Comparison of ENCODE assay signal across 8 cellular contexts in genomic region chr9:113886003-113886324, GRCh38. TPM values are rescaled to one million over a fixed set of nuclear protein-coding genes. Genes with fewer than 3 reads are reported as not detected.
DNase-seq lines count a peak whose midpoint lies in the region; ATAC-seq and TF ChIP-seq lines count a peak whose summit lies in the region.

No MANE protein-coding gene starts in this region.

- no peak for ATAC-seq in activated T-cell treated with anti-CD3 and anti-CD28 coated beads, Interleukin-2, amount 50 U/mL, for 4 hours
- peak; percentile 25 for ATAC-seq in mucosa of descending colon
- ATAC-seq in upper lobe of right lung, result peak; percentile 50

- H3K4me3 ChIP-seq in mucosa of descending colon, result no peak overlapping the region
- H3K4me3 ChIP-seq in upper lobe of right lung, result peak overlapping the region; percentile 42

- H3K27me3 ChIP-seq in upper lobe of right lung, result no peaks in the 10 kb centered on the region

- H3K4me1 ChIP-seq in mucosa of descending colon (ENCODE audit: low read depth), result no peaks in the 10 kb centered on the region
- peaks cover 26% of the 10 kb centered on the region for H3K4me1 ChIP-seq in upper lobe of right lung

- H3K9me3 Mint-ChIP-seq in activated T-cell treated with anti-CD3 and anti-CD28 coated beads, Interleukin-2, amount 50 U/mL, for 4 hours, result peaks cover 3% of the 10 kb centered on the region
- peaks cover 6% of the 10 kb centered on the region for H3K9me3 Mint-ChIP-seq in chondrocyte (ENCODE audit: low read depth)

- TF ChIP-seq CTCF in chondrocyte (IDR thresholded peaks at IDR 0.05) (no peak), mucosa of descending colon (IDR thresholded peaks at IDR 0.05) (no peak), upper lobe of right lung (IDR thresholded peaks at IDR 0.05) (no peak)

- H3K36me3 ChIP-seq in mucosa of descending colon (ENCODE audit: low read depth) (no peaks in the 10 kb centered on the region), upper lobe of right lung (no peaks in the 10 kb centered on the region)

- no peaks in the 10 kb centered on the region for H3K27me3 Mint-ChIP-seq in activated T-cell treated with anti-CD3 and anti-CD28 coated beads, Interleukin-2, amount 50 U/mL, for 4 hours (ENCODE audit: low read depth)
- H3K27me3 Mint-ChIP-seq in chondrocyte (ENCODE audit: low read depth), result no peaks in the 10 kb centered on the region

- no peak for DNase-seq in activated T-cell treated with anti-CD3 and anti-CD28 coated beads, Interleukin-2, amount 50 U/mL, for 4 hours
- no peak for DNase-seq in activated T-cell treated with anti-CD3 and anti-CD28 coated beads, Interleukin-2, amount 50 U/mL, for 1 hour
- DNase-seq in chondrocyte (ENCODE audit: low spot score) (no peak), mucosa of descending colon (no peak), upper lobe of right lung (no peak), NCI-H2081 (lab: John Stamatoyannopoulos, UW) (no peak), cortex of kidney (lab: John Stamatoyannopoulos, UW) (no peak), epidermal melanocyte (ENCODE audit: insufficient read length, low spot score) (no peak)

- peak overlapping the region; percentile 64 for H3K4me3 Mint-ChIP-seq in activated T-cell treated with anti-CD3 and anti-CD28 coated beads, Interleukin-2, amount 50 U/mL, for 4 hours
- peak overlapping the region; percentile 54 for H3K4me3 Mint-ChIP-seq in chondrocyte (ENCODE audit: unreplicated experiment)

- H3K27ac Mint-ChIP-seq in chondrocyte (ENCODE audit: unreplicated experiment), result peak overlapping the region; percentile 75

- intact Hi-C loops in mucosa of descending colon (cut with DNase I, micrococcal nuclease), result loop anchor here in 1 of 2 donors (10.0 kb wide), 1 partner anchor 231 kb away; no protein-coding TSS in a partner anchor
- intact Hi-C loops in upper lobe of right lung (cut with DNase I), result no loop called here

- H3K4me1 Mint-ChIP-seq in activated T-cell treated with anti-CD3 and anti-CD28 coated beads, Interleukin-2, amount 50 U/mL, for 4 hours (ENCODE audit: low read depth), result peaks cover 17% of the 10 kb centered on the region
- H3K4me1 Mint-ChIP-seq in chondrocyte (ENCODE audit: low read depth), result peaks cover 56% of the 10 kb centered on the region

- no peaks in the 10 kb centered on the region for H3K9me3 ChIP-seq in mucosa of descending colon
- peaks cover 6% of the 10 kb centered on the region for H3K9me3 ChIP-seq in upper lobe of right lung

- peak overlapping the region; percentile 30 for H3K27ac ChIP-seq in upper lobe of right lung

- H3K36me3 Mint-ChIP-seq in activated T-cell treated with anti-CD3 and anti-CD28 coated beads, Interleukin-2, amount 50 U/mL, for 4 hours (ENCODE audit: insufficient read depth), result peaks cover 2% of the 10 kb centered on the region
- H3K36me3 Mint-ChIP-seq in chondrocyte (ENCODE audit: low read depth), result peaks cover 6% of the 10 kb centered on the region

RNA-seq across cellular contexts. Expression of gene ZNF618, which starts 9.9 kb away (rescaled TPM):
- total RNA-seq in activated T-cell treated with anti-CD3 and anti-CD28 coated beads, Interleukin-2, amount 50 U/mL, for 4 hours, result under 1 TPM; 0.19 to 0.48 (median 0.21) TPM
- total RNA-seq in chondrocyte (25.5 to 35.5 TPM (median 27.3 TPM) in 3 replicates), mucosa of descending colon (1 to 10 TPM; 2.7 to 6.2 (median 3.7) TPM), upper lobe of right lung (9.8 TPM)

Comparison
In these comparisons a context has a peak if more than half of its experiments do, and no peak if none do; other contexts are left out.
1. ATAC-seq: peak in mucosa of descending colon (single experiment) and upper lobe of right lung (single experiment); none in activated T-cell treated with anti-CD3 and anti-CD28 coated beads, Interleukin-2, amount 50 U/mL, for 4 hours (0 of 2).